Comparison of ENCODE assay signal across 8 cellular contexts in genomic region chr15:51536965-51537574, GRCh38.
DNase-seq lines count a peak whose midpoint lies in the region; ATAC-seq, FAIRE-seq and TF ChIP-seq lines count a peak whose summit lies in the region.

No MANE protein-coding gene starts in this region.

- no peak overlapping the region for H3K27ac Mint-ChIP-seq in activated CD8-positive, alpha-beta T cell treated with anti-CD3 and anti-CD28 coated beads for 36 hours
- no peak overlapping the region for H3K27ac Mint-ChIP-seq in activated CD8-positive, alpha-beta T cell treated with anti-CD3 and anti-CD28 coated beads, Interleukin-2, amount 10 ng/mL, durations not matched to agents 7 days and 5 days
- H3K27ac Mint-ChIP-seq in type B pancreatic cell = no peak overlapping the region
- no peak overlapping the region for H3K27ac Mint-ChIP-seq in naive thymus-derived CD4-positive, alpha-beta T cell

- H3K9me3 ChIP-seq in naive thymus-derived CD4-positive, alpha-beta T cell (ENCODE audit: control insufficient read depth in 2 of 3, low read length in 3 of 3) = no peaks in the 10 kb centered on the region

- TF ChIP-seq CTCF in activated CD8-positive, alpha-beta T cell treated with anti-CD3 and anti-CD28 coated beads for 36 hours (IDR thresholded peaks at IDR 0.05) = peak; percentile 43
- TF ChIP-seq CTCF in type B pancreatic cell (conservative IDR thresholded peaks at IDR 0.05) = peak; percentile 75

- no peaks in the 10 kb centered on the region for H3K9me3 Mint-ChIP-seq in activated CD8-positive, alpha-beta T cell treated with anti-CD3 and anti-CD28 coated beads for 36 hours
- no peaks in the 10 kb centered on the region for H3K9me3 Mint-ChIP-seq in activated CD8-positive, alpha-beta T cell treated with anti-CD3 and anti-CD28 coated beads, Interleukin-2, amount 10 ng/mL, durations not matched to agents 7 days and 5 days (ENCODE audit: insufficient read depth)
- no peaks in the 10 kb centered on the region for H3K9me3 Mint-ChIP-seq in type B pancreatic cell
- peaks cover 0 to 1% (median 0%) of the 10 kb centered on the region in 11 donors for H3K9me3 Mint-ChIP-seq in naive thymus-derived CD4-positive, alpha-beta T cell

- H3K4me1 ChIP-seq in naive thymus-derived CD4-positive, alpha-beta T cell (ENCODE audit: control insufficient read depth in 2 of 2, insufficient read depth in 2 of 2, low read length in 2 of 2) = no peaks in the 10 kb centered on the region

- H3K4me3 ChIP-seq in naive thymus-derived CD4-positive, alpha-beta T cell (ENCODE audit: low read length) = no peak overlapping the region

- no peaks in the 10 kb centered on the region for H3K36me3 Mint-ChIP-seq in activated CD8-positive, alpha-beta T cell treated with anti-CD3 and anti-CD28 coated beads for 36 hours (ENCODE audit: low read depth)
- H3K36me3 Mint-ChIP-seq in activated CD8-positive, alpha-beta T cell treated with anti-CD3 and anti-CD28 coated beads, Interleukin-2, amount 10 ng/mL, durations not matched to agents 7 days and 5 days (ENCODE audit: low read depth) = no peaks in the 10 kb centered on the region
- H3K36me3 Mint-ChIP-seq in type B pancreatic cell = peaks cover 13% of the 10 kb centered on the region
- peaks cover 0 to 4% (median 0%) of the 10 kb centered on the region in 5 donors for H3K36me3 Mint-ChIP-seq in naive thymus-derived CD4-positive, alpha-beta T cell

- CTCF ChIA-PET in activated CD8-positive, alpha-beta T cell treated with anti-CD3 and anti-CD28 coated beads for 36 hours (lab: Charles Lee) = interaction anchor here (0.9 to 1.9 kb wide), 11 partner anchors 9 to 239 kb away, joined by 3 to 7 read pairs (median 4); partner anchors contain the start of gene DMXL2
- CTCF ChIA-PET in activated CD8-positive, alpha-beta T cell treated with anti-CD3 and anti-CD28 coated beads, Interleukin-2, amount 10 ng/mL, durations not matched to agents 7 days and 5 days (lab: Charles Lee) = interaction anchor here (0.6 to 1.5 kb wide), 8 partner anchors 9 to 243 kb away, joined by 3 to 17 read pairs (median 4); partner anchors contain the start of gene DMXL2
- CTCF ChIA-PET in naive thymus-derived CD4-positive, alpha-beta T cell (lab: Charles Lee) = interaction anchor here (0.7 to 1.5 kb wide), 4 partner anchors 34 to 107 kb away, joined by 3 to 4 read pairs (median 3); no protein-coding TSS in a partner anchor

- no peaks in the 10 kb centered on the region for H3K4me1 Mint-ChIP-seq in activated CD8-positive, alpha-beta T cell treated with anti-CD3 and anti-CD28 coated beads for 36 hours (ENCODE audit: low read depth)
- H3K4me1 Mint-ChIP-seq in activated CD8-positive, alpha-beta T cell treated with anti-CD3 and anti-CD28 coated beads, Interleukin-2, amount 10 ng/mL, durations not matched to agents 7 days and 5 days (ENCODE audit: low read depth) = no peaks in the 10 kb centered on the region
- no peaks in the 10 kb centered on the region for H3K4me1 Mint-ChIP-seq in type B pancreatic cell (ENCODE audit: unreplicated experiment)
- peaks cover 0 to 2% (median 0%) of the 10 kb centered on the region in 7 donors for H3K4me1 Mint-ChIP-seq in naive thymus-derived CD4-positive, alpha-beta T cell

- no peaks in the 10 kb centered on the region for H3K36me3 ChIP-seq in naive thymus-derived CD4-positive, alpha-beta T cell (ENCODE audit: control insufficient read depth in 2 of 3, insufficient read depth in 3 of 3, low read length in 3 of 3)

- peak; percentile 2 for DNase-seq in activated CD8-positive, alpha-beta T cell treated with anti-CD3 and anti-CD28 coated beads for 36 hours
- DNase-seq in activated CD8-positive, alpha-beta T cell treated with anti-CD3 and anti-CD28 coated beads, Interleukin-2, amount 10 ng/mL, durations not matched to agents 7 days and 5 days = no peak
- DNase-seq in RKO (ENCODE audit: low spot score) = peak; percentile 26
- peak; percentile 19 for DNase-seq in foreskin melanocyte
- no peak for DNase-seq in type B pancreatic cell (ENCODE audit: extremely low spot score, unreplicated experiment)
- DNase-seq in naive thymus-derived CD4-positive, alpha-beta T cell = no peak
- DNase-seq in GM12891 (ENCODE audit: insufficient read length, low spot score) = no peak

- TF ChIP-seq POLR2A in GM12891 (IDR thresholded peaks at IDR 0.05; ENCODE audit: low read depth, low read length) = no peak

- no peaks in the 10 kb centered on the region for H3K27me3 Mint-ChIP-seq in activated CD8-positive, alpha-beta T cell treated with anti-CD3 and anti-CD28 coated beads for 36 hours
- H3K27me3 Mint-ChIP-seq in activated CD8-positive, alpha-beta T cell treated with anti-CD3 and anti-CD28 coated beads, Interleukin-2, amount 10 ng/mL, durations not matched to agents 7 days and 5 days (ENCODE audit: low read depth) = no peaks in the 10 kb centered on the region
- no peaks in the 10 kb centered on the region for H3K27me3 Mint-ChIP-seq in type B pancreatic cell
- H3K27me3 Mint-ChIP-seq in naive thymus-derived CD4-positive, alpha-beta T cell = peaks cover 0 to 5% (median 0%) of the 10 kb centered on the region in 5 donors

- H3K27ac ChIP-seq in naive thymus-derived CD4-positive, alpha-beta T cell (ENCODE audit: low read depth, low read length) = no peak overlapping the region

- no peak for ATAC-seq in activated CD8-positive, alpha-beta T cell treated with anti-CD3 and anti-CD28 coated beads for 36 hours
- no peak for ATAC-seq in activated CD8-positive, alpha-beta T cell treated with anti-CD3 and anti-CD28 coated beads, Interleukin-2, amount 10 ng/mL, durations not matched to agents 7 days and 5 days
- ATAC-seq in HG03432 (IDR thresholded peaks at IDR 0.05; ENCODE audit: unreplicated experiment) = no peak
- no peak for ATAC-seq in naive thymus-derived CD4-positive, alpha-beta T cell

- POLR2A ChIA-PET in activated CD8-positive, alpha-beta T cell treated with anti-CD3 and anti-CD28 coated beads for 36 hours (lab: Charles Lee) = no interaction called here
- POLR2A ChIA-PET in activated CD8-positive, alpha-beta T cell treated with anti-CD3 and anti-CD28 coated beads, Interleukin-2, amount 10 ng/mL, durations not matched to agents 7 days and 5 days (lab: Charles Lee) = interaction anchor here (0.6 kb wide), 1 partner anchor 310 kb away, joined by 4 read pairs; no protein-coding TSS in a partner anchor
- POLR2A ChIA-PET in naive thymus-derived CD4-positive, alpha-beta T cell (lab: Charles Lee) = no interaction called here

- no peak overlapping the region for H3K4me3 Mint-ChIP-seq in activated CD8-positive, alpha-beta T cell treated with anti-CD3 and anti-CD28 coated beads for 36 hours
- no peak overlapping the region for H3K4me3 Mint-ChIP-seq in activated CD8-positive, alpha-beta T cell treated with anti-CD3 and anti-CD28 coated beads, Interleukin-2, amount 10 ng/mL, durations not matched to agents 7 days and 5 days
- no peak overlapping the region for H3K4me3 Mint-ChIP-seq in type B pancreatic cell
- H3K4me3 Mint-ChIP-seq in naive thymus-derived CD4-positive, alpha-beta T cell = no peak overlapping the region

- H3K27me3 ChIP-seq in naive thymus-derived CD4-positive, alpha-beta T cell (ENCODE audit: control insufficient read depth in 2 of 2, insufficient read depth in 2 of 2, low read length in 2 of 2) = no peaks in the 10 kb centered on the region

- intact Hi-C loops in activated CD8-positive, alpha-beta T cell treated with anti-CD3 and anti-CD28 coated beads for 36 hours (cut with micrococcal nuclease) = no loop called here
- intact Hi-C loops in naive thymus-derived CD4-positive, alpha-beta T cell (cut with micrococcal nuclease) = loop anchor here (5.0 to 10.0 kb wide), 2 partner anchors 238 to 240 kb away; no protein-coding TSS in a partner anchor

- no peak for FAIRE-seq in GM12891 (lab: Jason Lieb, UNC)

TF ChIP-seq in GM12891, 5 proteins besides CTCF, POLR2A, EP300 and RAD21:
- TF ChIP-seq POLR2AphosphoS5 (IDR thresholded peaks at IDR 0.05; ENCODE audit: low read depth, low read length) = no peak
- no peak for TF ChIP-seq POU2F2 (IDR thresholded peaks at IDR 0.05; ENCODE audit: low read depth, low read length)

Comparison
In these comparisons a context has a peak if more than half of its experiments do, and no peak if none do; other contexts are left out.
1. DNase-seq: peak in activated CD8-positive, alpha-beta T cell treated with anti-CD3 and anti-CD28 coated beads for 36 hours (single experiment), RKO (single experiment) and foreskin melanocyte (single experiment); none in activated CD8-positive, alpha-beta T cell treated with anti-CD3 and anti-CD28 coated beads, Interleukin-2, amount 10 ng/mL, durations not matched to agents 7 days and 5 days (single experiment), type B pancreatic cell (single experiment), naive thymus-derived CD4-positive, alpha-beta T cell (0 of 9) and GM12891 (single experiment).